Comparison of ENCODE assay signal across 16 cellular contexts in genomic region chr11:27118371-27118770, GRCh38.
"Had no signal": no experiment of that assay in that cellular context is flagged by ENCODE, and none has a peak within 500 bp of the region (broad histone marks: within the 10 kb centered on the region; RNA-seq: fewer than 3 reads in every experiment).

No MANE protein-coding gene starts in this region.

- H3K4me1 Mint-ChIP-seq: activated CD4-positive, alpha-beta T cell treated with anti-CD3 and anti-CD28 coated beads, Interleukin-2, amount 10 ng/mL, durations not matched to agents 7 days and 5 days; central memory CD8-positive, alpha-beta T cell; immature natural killer cell had no signal

- H3K36me3 Mint-ChIP-seq: activated naive CD8-positive, alpha-beta T cell; brain; immature natural killer cell had no signal

- H3K9me3 Mint-ChIP-seq: activated CD4-positive, alpha-beta T cell treated with anti-CD3 and anti-CD28 coated beads, Interleukin-2, amount 10 ng/mL, durations not matched to agents 7 days and 5 days; brain; dendritic cell treated with granulocyte-macrophage colony-stimulating factor and Interleukin-4, amounts not matched to agents 40 ng/mL and 50 ng/mL, for 4 days had no signal

- H3K4me3 ChIP-seq: prostate gland, right lobe of liver, transverse colon had no signal

- DNase-seq: activated CD4-positive, alpha-beta T cell treated with anti-CD3 and anti-CD28 coated beads, Interleukin-2, amount 10 ng/mL, durations not matched to agents 7 days and 5 days; activated CD8-positive, alpha-beta memory T cell treated with anti-CD3 and anti-CD28 coated beads for 24 hours; activated gamma-delta T cell treated with Interleukin-2 at 50 U/mL for 16 hours; effector memory CD8-positive, alpha-beta T cell; immature natural killer cell; occipital lobe; right lobe of liver; stimulated activated naive CD8-positive, alpha-beta T cell treated with anti-CD3 and anti-CD28 coated beads, Interleukin-15, Interleukin-2, amounts not matched to agents 100 U/mL and 50 U/mL, for 24 hours; transverse colon had no signal

- H3K27ac ChIP-seq: epithelial cell of prostate, prostate gland, right lobe of liver, transverse colon had no signal

- H3K4me3 Mint-ChIP-seq: activated CD4-positive, alpha-beta T cell treated with anti-CD3 and anti-CD28 coated beads, Interleukin-2, amount 10 ng/mL, durations not matched to agents 7 days and 5 days; activated naive CD8-positive, alpha-beta T cell; brain; central memory CD8-positive, alpha-beta T cell; dendritic cell treated with granulocyte-macrophage colony-stimulating factor and Interleukin-4, amounts not matched to agents 40 ng/mL and 50 ng/mL, for 4 days; effector memory CD8-positive, alpha-beta T cell; immature natural killer cell; nephron had no signal

- H3K4me1 ChIP-seq: prostate gland, right lobe of liver, transverse colon had no signal

- H3K27me3 Mint-ChIP-seq: activated CD4-positive, alpha-beta T cell treated with anti-CD3 and anti-CD28 coated beads, Interleukin-2, amount 10 ng/mL, durations not matched to agents 7 days and 5 days; activated naive CD8-positive, alpha-beta T cell; brain; central memory CD8-positive, alpha-beta T cell; dendritic cell treated with granulocyte-macrophage colony-stimulating factor and Interleukin-4, amounts not matched to agents 40 ng/mL and 50 ng/mL, for 4 days; effector memory CD8-positive, alpha-beta T cell had no signal

- H3K27me3 ChIP-seq: right lobe of liver, transverse colon had no signal

- H3K36me3 ChIP-seq: prostate gland, right lobe of liver, transverse colon had no signal

- H3K27ac Mint-ChIP-seq: activated CD4-positive, alpha-beta T cell treated with anti-CD3 and anti-CD28 coated beads, Interleukin-2, amount 10 ng/mL, durations not matched to agents 7 days and 5 days; activated naive CD8-positive, alpha-beta T cell; dendritic cell treated with granulocyte-macrophage colony-stimulating factor and Interleukin-4, amounts not matched to agents 40 ng/mL and 50 ng/mL, for 4 days; effector memory CD8-positive, alpha-beta T cell; immature natural killer cell had no signal

- ATAC-seq: effector memory CD8-positive, alpha-beta T cell; right lobe of liver; stimulated activated naive CD8-positive, alpha-beta T cell treated with anti-CD3 and anti-CD28 coated beads, Interleukin-15, Interleukin-2, amounts not matched to agents 100 U/mL and 50 U/mL, for 24 hours had no signal
